ENCODE assay signal across 8 cellular contexts in genomic region chr10:62437696-62438095, GRCh38.
DNase-seq lines count a peak whose midpoint lies in the region; ATAC-seq, FAIRE-seq and TF ChIP-seq lines count a peak whose summit lies in the region.

No MANE protein-coding gene starts in this region.

- H3K23me2 ChIP-seq in H1 (ENCODE audit: low read depth, low read length) = no peaks in the 10 kb centered on the region

- H3K56ac ChIP-seq in H1 (replicated peaks; ENCODE audit: insufficient read length, low read depth, low read length) = no peak overlapping the region

- WGBS in H1 (ENCODE audit: extremely low coverage in 1 of 2, insufficient coverage in 1 of 2, insufficient read length in 1 of 2, insufficient replicate concordance in 2 of 2, low coverage in 1 of 2, low lambda C conversion rate in 2 of 2, missing lambda C conversion rate in 1 of 2), 2 experiments = 22% methylated on average over 3 of the region's 3 CpGs; no CpG with 5 or more reads in 1 of the 2 experiments

- H3K9me3 ChIP-seq in Peyer's patch (no peaks in the 10 kb centered on the region), H1 (ENCODE audit: insufficient read depth in 2 of 2, low read depth in 1 of 2, low read length in 1 of 2) (no peaks in the 10 kb centered on the region)

- TF ChIP-seq POLR2A in Peyer's patch (IDR thresholded peaks at IDR 0.05) = no peak
- no peak for TF ChIP-seq POLR2A in H1 (IDR thresholded peaks at IDR 0.05; ENCODE audit: control extremely low read depth in 1 of 2, low read depth in 2 of 2, low read length in 2 of 2)

- H3K27ac Mint-ChIP-seq in stimulated activated effector memory CD8-positive, alpha-beta T cell treated with anti-CD3 and anti-CD28 coated beads, Interleukin-12 subunit alpha, Interleukin-12 subunit beta, amount 100 ng/mL, for 72 hours = no peak overlapping the region

- peaks cover 17% of the 10 kb centered on the region for H3K4me1 Mint-ChIP-seq in stimulated activated effector memory CD8-positive, alpha-beta T cell treated with anti-CD3 and anti-CD28 coated beads, Interleukin-12 subunit alpha, Interleukin-12 subunit beta, amount 100 ng/mL, for 72 hours

- DNase-seq in AG08396 (ENCODE audit: low spot score) (peak; percentile 25), HPDE6-E6E7 (ENCODE audit: extremely low spot score) (peak; percentile 29), Peyer's patch (no peak), H1 (ENCODE audit: low read depth in 1 of 2, low spot score in 2 of 2) (no peak), midbrain (lab: John Stamatoyannopoulos, UW) (peak; percentile 79)
- no peak for DNase-seq in stimulated activated effector memory CD8-positive, alpha-beta T cell treated with anti-CD3 and anti-CD28 coated beads, Interleukin-12 subunit alpha, Interleukin-12 subunit beta, amount 100 ng/mL, for 72 hours (ENCODE audit: low spot score in 2 of 2)

- H4K20me1 ChIP-seq in H1 (replicated peaks in 1 of 2; ENCODE audit: control insufficient read depth in 1 of 2, insufficient read depth in 2 of 2, low read length in 2 of 2) = no peaks in the 10 kb centered on the region

- H4K91ac ChIP-seq in H1 (replicated peaks; ENCODE audit: insufficient read length, low read length) = no peak overlapping the region

- no peak overlapping the region for H3K4me3 ChIP-seq in Peyer's patch
- no peak overlapping the region for H3K4me3 ChIP-seq in H1 (ENCODE audit: extremely low read depth in 1 of 4, insufficient read depth in 2 of 4, low read depth in 3 of 4, low read length in 4 of 4)

- H3K14ac ChIP-seq in H1 (ENCODE audit: insufficient read length) = no peak overlapping the region

- peak; percentile 79 for TF ChIP-seq RAD21 in H1 (IDR thresholded peaks at IDR 0.05 in 1 of 2, conservative IDR thresholded peaks at IDR 0.05 in 1 of 2; ENCODE audit: low read depth in 2 of 2, low read length in 2 of 2)

- H3K36me3 ChIP-seq in Peyer's patch (no peaks in the 10 kb centered on the region), H1 (ENCODE audit: control insufficient read depth in 2 of 4, insufficient read depth in 4 of 4, low read length in 3 of 4) (no peaks in the 10 kb centered on the region)

- H2BK120ac ChIP-seq in H1 (replicated peaks; ENCODE audit: low read depth, low read length) = no peak overlapping the region

- H3K4me3 Mint-ChIP-seq in stimulated activated effector memory CD8-positive, alpha-beta T cell treated with anti-CD3 and anti-CD28 coated beads, Interleukin-12 subunit alpha, Interleukin-12 subunit beta, amount 100 ng/mL, for 72 hours = no peak overlapping the region

- no peak overlapping the region for H3K23ac ChIP-seq in H1 (ENCODE audit: insufficient read length)

- H3K27ac ChIP-seq in Peyer's patch (no peak overlapping the region), H1 (ENCODE audit: low read depth, low read length) (no peak overlapping the region)

- H3K27me3 ChIP-seq in Peyer's patch = no peaks in the 10 kb centered on the region
- H3K27me3 ChIP-seq in H1 (replicated peaks in 1 of 4; ENCODE audit: control insufficient read depth in 3 of 4, extremely low read depth in 1 of 4, insufficient read depth in 3 of 4, low read length in 3 of 4) = no peaks in the 10 kb centered on the region

- no peak overlapping the region for H2BK15ac ChIP-seq in H1 (ENCODE audit: low read length)

- CTCF ChIA-PET in H1 (lab: Charles Lee; ENCODE audit: partially characterized antibody) = interaction anchor here (0.7 to 4.1 kb wide), 35 partner anchors 9 to 1382 kb away, joined by 3 to 63 read pairs (median 4); no protein-coding TSS in a partner anchor

- H3K9me3 Mint-ChIP-seq in stimulated activated effector memory CD8-positive, alpha-beta T cell treated with anti-CD3 and anti-CD28 coated beads, Interleukin-12 subunit alpha, Interleukin-12 subunit beta, amount 100 ng/mL, for 72 hours = no peaks in the 10 kb centered on the region

- no peak overlapping the region for H2AFZ ChIP-seq in H1 (ENCODE audit: low read length)

- H4K8ac ChIP-seq in H1 (ENCODE audit: extremely low read depth, insufficient read depth, low read length) = no peak overlapping the region

- H2BK12ac ChIP-seq in H1 (ENCODE audit: low read depth, low read length) = no peak overlapping the region

- no peak overlapping the region for H3K4me2 ChIP-seq in H1 (ENCODE audit: insufficient read depth in 1 of 2, low read depth in 2 of 2, low read length in 2 of 2)

- no peak overlapping the region for H3K18ac ChIP-seq in H1 (ENCODE audit: extremely low read depth, low read length)

- peak; percentile 60 for TF ChIP-seq CTCF in GM12872 (IDR thresholded peaks at IDR 0.05; ENCODE audit: insufficient read depth, low read depth, low read length)
- peak; percentile 71 to 88 (median 78) for TF ChIP-seq CTCF in Peyer's patch (IDR thresholded peaks at IDR 0.05)
- peak in 2 of 3 experiments; percentile 36 to 59; a peak in 2 of 4 replicates for TF ChIP-seq CTCF in H1 (IDR thresholded peaks at IDR 0.05; ENCODE audit: control extremely low read depth in 1 of 3, insufficient read depth in 1 of 3, low read depth in 1 of 3, low read length in 3 of 3)

- POLR2A ChIA-PET in H1 (lab: Charles Lee; ENCODE audit: partially characterized antibody) = no interaction called here

- H3K9ac ChIP-seq in H1 (replicated peaks in 1 of 4; ENCODE audit: extremely low read depth in 1 of 4, low read depth in 3 of 4, low read length in 3 of 4) = no peak overlapping the region

- ATAC-seq in stimulated activated effector memory CD8-positive, alpha-beta T cell treated with anti-CD3 and anti-CD28 coated beads, Interleukin-12 subunit alpha, Interleukin-12 subunit beta, amount 100 ng/mL, for 72 hours = no peak
- ATAC-seq in HG02970 (IDR thresholded peaks at IDR 0.05; ENCODE audit: low FRiP score, unreplicated experiment) = no peak

- H3K79me1 ChIP-seq in H1 (ENCODE audit: low read depth, low read length) = no peaks in the 10 kb centered on the region

- no peak overlapping the region for H2BK20ac ChIP-seq in H1 (ENCODE audit: low read length)

- H3K4me1 ChIP-seq in Peyer's patch (no peaks in the 10 kb centered on the region), H1 (replicated peaks in 1 of 4; ENCODE audit: control insufficient read depth in 3 of 4, insufficient read depth in 4 of 4, low read length in 3 of 4) (0 out of 7 replicates have a peak, but pooled peaks cover 0 to 2% (median 0%) of the 10 kb centered on the region in 4 experiments)

- H3K79me2 ChIP-seq in H1 (ENCODE audit: control insufficient read depth in 1 of 2, insufficient read depth in 2 of 2, low read length in 2 of 2) = no peaks in the 10 kb centered on the region

- no peak overlapping the region for H2BK5ac ChIP-seq in H1 (ENCODE audit: low read depth, low read length)

- TF ChIP-seq EP300 in H1 (IDR thresholded peaks at IDR 0.05; ENCODE audit: borderline replicate concordance in 1 of 2, low read depth in 2 of 2, low read length in 2 of 2) = no peak

- H4K5ac ChIP-seq in H1 (ENCODE audit: insufficient read length, low read depth, low read length) = no peak overlapping the region

- H2AK5ac ChIP-seq in H1 (ENCODE audit: low read depth, low read length) = no peak overlapping the region

- no peaks in the 10 kb centered on the region for H3K36me3 Mint-ChIP-seq in stimulated activated effector memory CD8-positive, alpha-beta T cell treated with anti-CD3 and anti-CD28 coated beads, Interleukin-12 subunit alpha, Interleukin-12 subunit beta, amount 100 ng/mL, for 72 hours

- no peak overlapping the region for H3K4ac ChIP-seq in H1 (replicated peaks; ENCODE audit: insufficient read length, low read depth, low read length)

- FAIRE-seq in H1 (lab: Jason Lieb, UNC) = no peak

TF ChIP-seq in H1, 55 proteins besides CTCF, POLR2A, EP300 and RAD21:
- TF ChIP-seq, protein P1, sequence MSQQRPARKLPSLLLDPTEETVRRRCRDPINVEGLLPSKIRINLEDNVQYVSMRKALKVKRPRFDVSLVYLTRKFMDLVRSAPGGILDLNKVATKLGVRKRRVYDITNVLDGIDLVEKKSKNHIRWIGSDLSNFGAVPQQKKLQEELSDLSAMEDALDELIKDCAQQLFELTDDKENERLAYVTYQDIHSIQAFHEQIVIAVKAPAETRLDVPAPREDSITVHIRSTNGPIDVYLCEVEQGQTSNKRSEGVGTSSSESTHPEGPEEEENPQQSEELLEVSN (IDR thresholded peaks at IDR 0.05) = no peak
- TF ChIP-seq CREB1 (IDR thresholded peaks at IDR 0.05) (no peak), SP4 (IDR thresholded peaks at IDR 0.05; ENCODE audit: low read length) (no peak), TCF12 (IDR thresholded peaks at IDR 0.05; ENCODE audit: low read depth, low read length) (no peak), TBP (IDR thresholded peaks at IDR 0.05; ENCODE audit: low read depth, low read length) (no peak)
TF ChIP-seq in H1: peak in this region for 0.

Comparison
In these comparisons a context has a peak if more than half of its experiments do, and no peak if none do; other contexts are left out.
1. DNase-seq: peak in AG08396 (single experiment), HPDE6-E6E7 (single experiment) and midbrain (single experiment); none in Peyer's patch (0 of 3), H1 (0 of 2) and stimulated activated effector memory CD8-positive, alpha-beta T cell treated with anti-CD3 and anti-CD28 coated beads, Interleukin-12 subunit alpha, Interleukin-12 subunit beta, amount 100 ng/mL, for 72 hours (0 of 2).
2. Peak in every context shown above with its lines, with median percentiles within 50 percentile points of each other: CTCF ChIP-seq.